14 cellular contexts compared by ENCODE assay signal in genomic region chr3:78754066-78754743, GRCh38.
A peak's percentile ranks its signal among the peaks of the same experiment; 100 is the strongest.
DNase-seq lines count a peak whose midpoint lies in the region; TF ChIP-seq lines count a peak whose summit lies in the region.
"Had no signal": no experiment of that assay in that cellular context is flagged by ENCODE, and none has a peak within 500 bp of the region (broad histone marks: within the 10 kb centered on the region; RNA-seq: fewer than 3 reads in every experiment).

No MANE protein-coding gene starts in this region.

- H3K27ac ChIP-seq in A673 (ENCODE audit: low read depth, low read length, poor library complexity, severe bottlenecking) = no peak overlapping the region
- H3K27ac ChIP-seq: HL-60, spleen had no signal

- in situ Hi-C loops in SK-MEL-5 (cut with HindIII; ENCODE audit: low pct_unique_long_range_greater_than_20kb, low sequenced_read_pairs) = no loop called here

- H3K4me1 ChIP-seq in A673 (ENCODE audit: insufficient read depth, low read length, poor library complexity, severe bottlenecking) = peaks cover 20% of the 10 kb centered on the region
- H3K4me1 ChIP-seq: spleen had no signal

- H3K36me3 ChIP-seq in A673 (ENCODE audit: insufficient read depth, low read length, poor library complexity, severe bottlenecking) = no peaks in the 10 kb centered on the region
- H3K36me3 ChIP-seq: spleen had no signal

- TF ChIP-seq CTCF in fibroblast of mammary gland (conservative IDR thresholded peaks at IDR 0.05; ENCODE audit: control insufficient read depth, insufficient read depth, low read depth, low read length) (no peak), A673 (conservative IDR thresholded peaks at IDR 0.05; ENCODE audit: low read depth, low read length) (no peak)

- H3K9me3 ChIP-seq in A673 (ENCODE audit: low read depth, low read length, poor library complexity, severe bottlenecking) = no peaks in the 10 kb centered on the region

- intact Hi-C loops in A673 (cut with micrococcal nuclease; ENCODE audit: unreplicated experiment) = no loop called here

- POLR2A ChIA-PET in A673 (lab: Charles Lee; ENCODE audit: low non-redundant PET) = no interaction called here

- H3K4me3 ChIP-seq in fibroblast of mammary gland (ENCODE audit: control insufficient read depth, low read depth, low read length) = no peak overlapping the region
- no peak overlapping the region for H3K4me3 ChIP-seq in A673 (ENCODE audit: low read depth, low read length, poor library complexity, severe bottlenecking)
- H3K4me3 ChIP-seq: spleen had no signal

- BruUV-seq in A673 (replicated peaks; lab: Mats Ljungman, UMichigan) = no TSS peak

- peak; percentile 39 for DNase-seq in ELR (ENCODE audit: low read depth)
- peak; percentile 84 for DNase-seq in SK-MEL-5 (ENCODE audit: low read depth, low spot score)
- DNase-seq in fibroblast of mammary gland (ENCODE audit: low read depth) = peak; percentile 69
- DNase-seq in pons (ENCODE audit: low spot score) = peak; percentile 94
- no peak for DNase-seq in A673 (ENCODE audit: low spot score)
- no peak for DNase-seq in stimulated activated CD4-positive, alpha-beta T cell treated with anti-CD3 and anti-CD28 coated beads, Interleukin-4, amount 100 ng/mL, for 4 hours
- no peak for DNase-seq in CD1c-positive myeloid dendritic cell (ENCODE audit: extremely low spot score)
- no peak for DNase-seq in activated T-cell treated with anti-CD3 and anti-CD28 coated beads, Interleukin-2, amount 50 U/mL, for 48 hours
- DNase-seq: activated CD4-positive, alpha-beta T cell treated with anti-CD3 and anti-CD28 coated beads, Interleukin-2, amount 10 ng/mL, durations not matched to agents 7 days and 5 days; activated effector memory CD4-positive, alpha-beta T cell treated with anti-CD3 and anti-CD28 coated beads, Interleukin-2, amount 50 U/mL, for 16 hours; NCI-H526 treated with DMSO at 0.1 percent for 48 hours; spleen; T-cell had no signal

- CTCF ChIA-PET in A673 (lab: Charles Lee) = no interaction called here

- no peaks in the 10 kb centered on the region for H3K27me3 ChIP-seq in A673 (replicated peaks; ENCODE audit: insufficient read depth, low read depth, low read length, poor library complexity)
- H3K27me3 ChIP-seq: spleen had no signal

Comparison
In these comparisons a context has a peak if more than half of its experiments do, and no peak if none do; other contexts are left out.
1. DNase-seq: peak in ELR (single experiment), SK-MEL-5 (single experiment), fibroblast of mammary gland (single experiment) and pons (single experiment); none in A673 (single experiment), stimulated activated CD4-positive, alpha-beta T cell treated with anti-CD3 and anti-CD28 coated beads, Interleukin-4, amount 100 ng/mL, for 4 hours (0 of 2), CD1c-positive myeloid dendritic cell (single experiment) and activated T-cell treated with anti-CD3 and anti-CD28 coated beads, Interleukin-2, amount 50 U/mL, for 48 hours (0 of 2).